ENCODE assay signal across 1 cellular context in the genomic region with DNA sequence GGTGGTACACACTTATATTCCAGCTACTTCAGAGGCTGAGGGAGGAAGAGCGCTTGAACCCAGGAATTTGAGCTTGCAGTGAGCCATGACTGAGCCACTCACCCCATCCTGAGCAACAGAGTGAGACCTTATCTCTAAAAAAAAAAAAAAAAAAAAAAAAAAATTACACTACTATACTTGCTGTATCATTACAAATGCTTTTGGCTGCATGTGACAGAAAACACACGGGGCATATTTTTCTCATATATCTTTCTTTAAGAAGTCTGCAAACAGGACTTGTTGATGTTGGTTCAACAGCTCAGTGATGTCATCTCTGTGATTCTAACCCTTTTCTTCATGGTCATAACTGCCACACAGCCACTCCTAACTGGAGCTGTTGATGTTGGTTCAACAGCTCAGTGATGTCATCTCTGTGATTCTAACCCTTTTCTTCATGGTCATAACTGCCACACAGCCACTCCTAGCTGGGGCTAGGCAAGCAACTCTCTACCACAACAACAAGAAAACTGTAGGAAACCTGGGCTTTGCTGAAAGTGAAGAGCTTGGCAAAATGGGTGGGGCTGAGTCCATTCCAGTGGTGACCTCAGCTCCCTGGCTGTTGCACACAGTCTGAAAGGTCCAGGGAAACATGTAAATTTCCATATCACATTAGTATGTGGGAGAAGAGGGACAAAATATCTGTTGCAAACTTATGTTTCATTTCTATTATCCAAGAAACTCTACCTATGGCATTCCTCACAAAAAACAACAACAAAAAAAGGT.
TF ChIP-seq lines count a peak whose summit lies in the region.

No MANE protein-coding gene starts in this region.

TF ChIP-seq in GM12891, 5 proteins besides CTCF, POLR2A, EP300 and RAD21 (continued from another document):
- TF ChIP-seq POU2F2 (IDR thresholded peaks at IDR 0.05; ENCODE audit: low read depth, low read length) (no peak), POLR2AphosphoS5 (IDR thresholded peaks at IDR 0.05; ENCODE audit: low read depth, low read length) (no peak), SPI1 (IDR thresholded peaks at IDR 0.05; ENCODE audit: low read depth, low read length) (no peak), PAX5 (IDR thresholded peaks at IDR 0.05; ENCODE audit: insufficient read depth, low read length, severe bottlenecking) (no peak)
TF ChIP-seq in GM12891: peak in this region for 0.
